In genomic region chr20:760751-761417, GRCh38 we compare ENCODE assay signal across 9 cellular contexts. TPM values are rescaled to one million over a fixed set of nuclear protein-coding genes. Genes with fewer than 3 reads are reported as not detected.
DNase-seq lines count a peak whose midpoint lies in the region; ATAC-seq, FAIRE-seq and TF ChIP-seq lines count a peak whose summit lies in the region.
"Had no signal": no experiment of that assay in that cellular context is flagged by ENCODE, and none has a peak within 500 bp of the region (broad histone marks: within the 10 kb centered on the region; RNA-seq: fewer than 3 reads in every experiment).

No MANE protein-coding gene starts in this region.

- no peak for TF ChIP-seq POLR2A in HepG2 (IDR thresholded peaks at IDR 0.05; ENCODE audit: insufficient read depth in 1 of 2, low read depth in 2 of 2, low read length in 2 of 2)

- BruUV-seq in HepG2 (replicated peaks; lab: Mats Ljungman, UMichigan): no TSS peak

- 0 out of 2 replicates have a peak overlapping the region, but pooled peaks have one; percentile 25 for H3K4me2 ChIP-seq in HepG2 (ENCODE audit: low read depth, low read length)

- in situ Hi-C loops in Caki2 (cut with HindIII; ENCODE audit: low pct_unique_long_range_greater_than_20kb, low sequenced_read_pairs) (no loop called here), HepG2 (cut with HindIII; ENCODE audit: extremely low pct_ligation_motif_present, low pct_unique_long_range_greater_than_20kb) (no loop called here)

- CTCF ChIA-PET in HepG2 (lab: Yijun Ruan, JAX; ENCODE audit: low intra/inter-chr PET ratio, low total read pairs): interaction anchor here (1.7 kb wide), 1 partner anchor 195 kb away, joined by 6 read pairs; no protein-coding TSS in a partner anchor

- POLR2A ChIA-PET in HepG2 (lab: Yijun Ruan, JAX): no interaction called here

- no peaks in the 10 kb centered on the region for H3K9me3 ChIP-seq in ascending aorta
- H3K9me3 ChIP-seq in HepG2 (ENCODE audit: low read length): no peaks in the 10 kb centered on the region

- WGBS in HepG2 (ENCODE audit: low lambda C conversion rate): 34% methylated on average over 44 of the region's 44 CpGs

- ATAC-seq in HepG2: peak; percentile 90
- no peak for ATAC-seq in GM19328 (IDR thresholded peaks at IDR 0.05; ENCODE audit: unreplicated experiment)
- no peak for ATAC-seq in GM18873 (IDR thresholded peaks at IDR 0.05; ENCODE audit: low FRiP score, unreplicated experiment)
- no peak for ATAC-seq in HG02798 (IDR thresholded peaks at IDR 0.05; ENCODE audit: poor library complexity, unreplicated experiment)

- DNase-seq in Caki2 (ENCODE audit: low read depth): peak; percentile 28
- DNase-seq in NAMALWA (ENCODE audit: low spot score): peak; percentile 63
- no peak for DNase-seq in ascending aorta (ENCODE audit: low spot score in 2 of 2)
- DNase-seq in HepG2 (ENCODE audit: low spot score): peak; percentile 52
- DNase-seq in urothelium cell line (ENCODE audit: low spot score): peak; percentile 78

- H3K79me2 ChIP-seq in HepG2 (ENCODE audit: insufficient read depth, low read length): no peaks in the 10 kb centered on the region

- no peak overlapping the region for H3K4me3 ChIP-seq in ascending aorta
- H3K4me3 ChIP-seq in HepG2 (replicated peaks in 1 of 3; ENCODE audit: insufficient read depth in 1 of 3, low read depth in 2 of 3, low read length in 3 of 3): no peak overlapping the region

- H4K20me1 ChIP-seq in HepG2 (ENCODE audit: insufficient read depth, low read length): no peaks in the 10 kb centered on the region

- H3K4me1 ChIP-seq in ascending aorta (no peaks in the 10 kb centered on the region), HepG2 (ENCODE audit: insufficient read depth, low read length) (peaks cover 2% of the 10 kb centered on the region; the same call in 1 of the 2 replicates)

- H3K27me3 ChIP-seq in ascending aorta (no peaks in the 10 kb centered on the region), HepG2 (ENCODE audit: control insufficient read depth in 1 of 2, insufficient read depth in 2 of 2, low read length in 2 of 2) (peaks cover 4 to 68% of the 10 kb centered on the region in 2 experiments; a peak in 4 of 5 replicates)

- no peaks in the 10 kb centered on the region for H3K36me3 ChIP-seq in ascending aorta
- H3K36me3 ChIP-seq in HepG2 (replicated peaks in 1 of 2; ENCODE audit: control insufficient read depth in 1 of 2, insufficient read depth in 2 of 2, low read length in 2 of 2): no peaks in the 10 kb centered on the region

- no peak overlapping the region for H2AFZ ChIP-seq in HepG2 (ENCODE audit: low read length)

- peak in 2 of 3 experiments; percentile 30 for TF ChIP-seq CTCF in ascending aorta (IDR thresholded peaks at IDR 0.05)
- TF ChIP-seq CTCF in HepG2 (CRISPR knock-in tag; IDR thresholded peaks at IDR 0.05): peak; percentile 98

- FAIRE-seq in HepG2 (lab: Jason Lieb, UNC) (no peak), urothelium cell line (lab: Jason Lieb, UNC) (peak; percentile 84)
- FAIRE-seq: frontal cortex had no signal

- H3K9ac ChIP-seq in HepG2 (ENCODE audit: insufficient read depth, low read depth, low read length): no peak overlapping the region

- intact Hi-C loops in ascending aorta (cut with DNase I): no loop called here
- intact Hi-C loops in HepG2 (cut with micrococcal nuclease; ENCODE audit: unreplicated experiment): no loop called here

- TF ChIP-seq EP300 in HepG2 (IDR thresholded peaks at IDR 0.05; ENCODE audit: low read depth in 2 of 2, low read length in 2 of 2): peak in 1 of 2 experiments; percentile 42; a peak in 1 of 4 replicates
- TF ChIP-seq EP300 in HepG2 (CRISPR knock-in tag; IDR thresholded peaks at IDR 0.05; ENCODE audit: borderline replicate concordance): no peak

- H3K27ac ChIP-seq in ascending aorta (no peak overlapping the region), HepG2 (ENCODE audit: extremely low read length, insufficient read depth, low read length) (no peak overlapping the region)

- peak; percentile 41; the same call in 1 of the 2 replicates for TF ChIP-seq RAD21 in HepG2 (CRISPR knock-in tag; IDR thresholded peaks at IDR 0.05)

TF ChIP-seq in HepG2, 621 proteins besides CTCF, POLR2A, EP300 and RAD21 (continues in another document):
- TF ChIP-seq MYNN (CRISPR knock-in tag; IDR thresholded peaks at IDR 0.05; ENCODE audit: low read depth): peak; percentile 88
- TF ChIP-seq FOSL2 (CRISPR knock-in tag; IDR thresholded peaks at IDR 0.05): peak; percentile 49
- TF ChIP-seq MBD4 (IDR thresholded peaks at IDR 0.05; ENCODE audit: borderline replicate concordance, low read length): no peak
- TF ChIP-seq ZBTB38 (CRISPR knock-in tag; IDR thresholded peaks at IDR 0.05): peak; percentile 74
- 0 out of 2 replicates have a peak, but pooled peaks have one; percentile 57 for TF ChIP-seq ZNF33B (CRISPR knock-in tag; IDR thresholded peaks at IDR 0.05)
- TF ChIP-seq TFAP4 (IDR thresholded peaks at IDR 0.05; ENCODE audit: borderline replicate concordance, low read depth): peak; percentile 45; the same call in 1 of the 2 replicates
- no peak for TF ChIP-seq SP4 (CRISPR knock-in tag; IDR thresholded peaks at IDR 0.05)
- TF ChIP-seq ZNF598 (CRISPR knock-in tag; IDR thresholded peaks at IDR 0.05; ENCODE audit: borderline replicate concordance): 0 out of 2 replicates have a peak, but pooled peaks have one; percentile 68
- TF ChIP-seq XRCC5 (optimal IDR thresholded peaks at IDR 0.05; ENCODE audit: low read length): peak; percentile 97
- peak; percentile 51; the same call in 1 of the 2 replicates for TF ChIP-seq ZMYM2 (CRISPR knock-in tag; IDR thresholded peaks at IDR 0.05)
- no peak for TF ChIP-seq LRRFIP1 (CRISPR knock-in tag; conservative IDR thresholded peaks at IDR 0.05)

RNA-seq across cellular contexts. Expression of gene SLC52A3, which starts 7.4 kb away (rescaled TPM):
- total RNA-seq in Caki2 (2014; rRNA removed; shearing (Covaris generic); ENCODE audit: low replicate concordance): 3.6 and 6.5 TPM in 2 replicates
- total RNA-seq in ascending aorta: 3.0 TPM
- total RNA-seq in HepG2 (2016; rRNA removed; fragmentation: Illumina TruSeq; extraction: Trizol): not detected in 2 replicates
- not detected in 2 replicates for total RNA-seq in HepG2 (2016; cell fraction: cytosol; rRNA removed; fragmentation: Illumina TruSeq; extraction: Trizol; ENCODE audit: low read depth)
- 0.04 TPM in 1 of 2 replicates, not detected in the other for total RNA-seq in HepG2 (2016; cell fraction: insoluble cytoplasmic fraction; rRNA removed; fragmentation: Illumina TruSeq; extraction: Trizol)
- total RNA-seq in HepG2 (2016; cell fraction: membrane; rRNA removed; fragmentation: Illumina TruSeq; extraction: Trizol): not detected in 2 replicates
- total RNA-seq in HepG2 (2016; cell fraction: nucleus; rRNA removed; fragmentation: Illumina TruSeq; extraction: Trizol): not detected in 2 replicates
- polyA plus RNA-seq in HepG2 (2011; rRNA removed): 0.03 TPM in 1 of 2 replicates, not detected in the other
- polyA plus RNA-seq in HepG2 (2011; cell fraction: cytosol; rRNA removed): 0.06 TPM in 1 of 2 replicates, not detected in the other
- not detected in 2 replicates for polyA plus RNA-seq in HepG2 (2011; cell fraction: nucleus; rRNA removed)
- polyA plus RNA-seq in HepG2 (2012): 0.05 TPM in 1 of 2 replicates, not detected in the other
- polyA plus RNA-seq in HepG2 (2016; cell fraction: cytosol; fragmentation: Illumina TruSeq; extraction: Trizol; ENCODE audit: low read depth): not detected in 2 replicates
- polyA plus RNA-seq in HepG2 (2016; cell fraction: insoluble cytoplasmic fraction; fragmentation: Illumina TruSeq; extraction: Trizol; ENCODE audit: low read depth): not detected in 2 replicates
- polyA plus RNA-seq in HepG2 (2016; cell fraction: membrane; fragmentation: Illumina TruSeq; extraction: Trizol; ENCODE audit: low read depth): not detected in 2 replicates
- polyA plus RNA-seq in HepG2 (2016; cell fraction: nucleus; fragmentation: Illumina TruSeq; extraction: Trizol; ENCODE audit: insufficient read depth, low read depth): not detected in 2 replicates
- 0.70 TPM in 1 of 2 replicates, not detected in the other for polyA minus RNA-seq in HepG2 (2011; rRNA and poly(A)+ RNA removed; ENCODE audit: low replicate concordance)
- polyA minus RNA-seq in HepG2 (2011; cell fraction: cytosol; rRNA and poly(A)+ RNA removed): not detected in 2 replicates
- not detected in 2 replicates for polyA minus RNA-seq in HepG2 (2011; cell fraction: nucleus; rRNA and poly(A)+ RNA removed)

Comparison
In these comparisons a context has a peak if more than half of its experiments do, and no peak if none do; other contexts are left out.
1. DNase-seq: peak in Caki2 (single experiment), NAMALWA (single experiment), HepG2 (single experiment) and urothelium cell line (single experiment); none in ascending aorta (0 of 2).